ENCODE assay signal across 19 cellular contexts in the genomic region with DNA sequence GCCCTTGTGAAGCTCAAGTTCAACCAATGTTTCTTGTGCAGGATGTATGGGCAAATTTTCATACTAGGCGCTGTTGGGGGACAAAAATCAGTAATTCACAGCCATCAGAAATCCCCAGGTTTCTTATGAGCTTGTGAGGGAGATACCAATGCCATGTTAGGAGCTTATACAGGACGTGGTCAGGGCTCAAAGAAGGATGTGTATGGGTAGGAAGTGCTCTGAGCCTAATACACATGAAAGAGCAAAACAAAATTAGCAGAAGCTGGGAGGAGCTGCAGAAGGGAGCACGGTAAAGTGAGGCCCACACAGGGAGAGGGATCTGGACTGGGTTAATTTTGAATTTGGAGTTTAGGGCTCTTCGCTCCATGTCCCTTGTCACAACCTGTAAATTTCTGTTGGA.
A peak's percentile ranks its signal among the peaks of the same experiment; 100 is the strongest.
DNase-seq lines count a peak whose midpoint lies in the region; ATAC-seq and TF ChIP-seq lines count a peak whose summit lies in the region.
"Had no signal": no experiment of that assay in that cellular context is flagged by ENCODE, and none has a peak within 500 bp of the region (broad histone marks: within the 10 kb centered on the region; RNA-seq: fewer than 3 reads in every experiment).

No MANE protein-coding gene starts in this region.

- no peak overlapping the region for H3K23ac ChIP-seq in neuronal stem cell (ENCODE audit: low read depth, low read length, poor library complexity)

- CTCF ChIA-PET in activated naive CD4-positive, alpha-beta T cell treated with anti-CD3 and anti-CD28 coated beads, Interleukin-2, amount 10 ng/mL, durations not matched to agents 7 days and 5 days (lab: Charles Lee) = interaction anchor here (0.6 to 1.3 kb wide), 2 partner anchors 35 to 126 kb away, joined by 3 read pairs; no protein-coding TSS in a partner anchor
- CTCF ChIA-PET in CD8-positive, alpha-beta T cell (lab: Charles Lee) = no interaction called here
- CTCF ChIA-PET in T-cell (lab: Charles Lee) = interaction anchor here (0.5 to 0.6 kb wide), 2 partner anchors 154 to 1513 kb away, joined by 4 to 6 read pairs; no protein-coding TSS in a partner anchor

- no peak overlapping the region for H2BK15ac ChIP-seq in neuronal stem cell (ENCODE audit: low read length)

- H3K9me3 Mint-ChIP-seq in activated naive CD4-positive, alpha-beta T cell treated with anti-CD3 and anti-CD28 coated beads, Interleukin-2, amount 10 ng/mL, durations not matched to agents 7 days and 5 days = no peaks in the 10 kb centered on the region
- no peaks in the 10 kb centered on the region for H3K9me3 Mint-ChIP-seq in CD8-positive, alpha-beta T cell
- no peaks in the 10 kb centered on the region for H3K9me3 Mint-ChIP-seq in T-cell
- H3K9me3 Mint-ChIP-seq: CD8-positive, alpha-beta memory T cell; GM23338 had no signal

- peaks cover 10% of the 10 kb centered on the region for H3K36me3 Mint-ChIP-seq in activated naive CD4-positive, alpha-beta T cell treated with anti-CD3 and anti-CD28 coated beads, Interleukin-2, amount 10 ng/mL, durations not matched to agents 7 days and 5 days
- no peaks in the 10 kb centered on the region for H3K36me3 Mint-ChIP-seq in CD8-positive, alpha-beta T cell
- no peaks in the 10 kb centered on the region for H3K36me3 Mint-ChIP-seq in T-cell

- no peak overlapping the region for H3K18ac ChIP-seq in neuronal stem cell (ENCODE audit: low read length)

- no peak overlapping the region for H3K14ac ChIP-seq in neuronal stem cell (ENCODE audit: low read length)

- no peak overlapping the region for H3K4me2 ChIP-seq in neuronal stem cell (ENCODE audit: insufficient read depth, low read length, poor library complexity, severe bottlenecking)
- H3K4me2 ChIP-seq: GM23338 had no signal

- peak overlapping the region; percentile 67 for H2AK5ac ChIP-seq in neuronal stem cell (ENCODE audit: low read depth, low read length)

- no peak overlapping the region for H4K91ac ChIP-seq in neuronal stem cell (ENCODE audit: low read depth, low read length, poor library complexity)

- peaks cover 6% of the 10 kb centered on the region for H3K27me3 Mint-ChIP-seq in activated naive CD4-positive, alpha-beta T cell treated with anti-CD3 and anti-CD28 coated beads, Interleukin-2, amount 10 ng/mL, durations not matched to agents 7 days and 5 days
- H3K27me3 Mint-ChIP-seq in CD8-positive, alpha-beta T cell (ENCODE audit: low read depth) = peaks cover 5% of the 10 kb centered on the region
- H3K27me3 Mint-ChIP-seq in T-cell = no peaks in the 10 kb centered on the region

- H3K4ac ChIP-seq in neuronal stem cell (ENCODE audit: low read length) = no peak overlapping the region

- intact Hi-C loops in CD8-positive, alpha-beta T cell (cut with DNase I, micrococcal nuclease) = no loop called here

- H3K4me3 ChIP-seq in CD8-positive, alpha-beta T cell (ENCODE audit: low read depth, low read length) = peak overlapping the region; percentile 12
- no peak overlapping the region for H3K4me3 ChIP-seq in neuronal stem cell (ENCODE audit: low read length in 2 of 2)
- H3K4me3 ChIP-seq: GM12878, GM23338, K562 had no signal

- POLR2A ChIA-PET in CD8-positive, alpha-beta T cell (lab: Charles Lee) = interaction anchor here (0.7 to 2.4 kb wide), 2 partner anchors 10 to 14 kb away, joined by 3 to 8 read pairs; no protein-coding TSS in a partner anchor
- POLR2A ChIA-PET in T-cell (lab: Charles Lee) = interaction anchor here (0.6 to 1.2 kb wide), 3 partner anchors 11 to 371 kb away, joined by 3 to 4 read pairs (median 3); no protein-coding TSS in a partner anchor

- no peak overlapping the region for H2AFZ ChIP-seq in neuronal stem cell (ENCODE audit: low read length)
- H2AFZ ChIP-seq: GM23338 had no signal

- no peaks in the 10 kb centered on the region for H3K36me3 ChIP-seq in CD8-positive, alpha-beta T cell (ENCODE audit: insufficient read depth, low read length)
- H3K36me3 ChIP-seq in neuronal stem cell (replicated peaks in 1 of 2; ENCODE audit: control insufficient read depth in 2 of 2, insufficient read depth in 2 of 2, low read length in 2 of 2) = no peaks in the 10 kb centered on the region

- peaks cover 80% of the 10 kb centered on the region for H3K4me1 Mint-ChIP-seq in activated naive CD4-positive, alpha-beta T cell treated with anti-CD3 and anti-CD28 coated beads, Interleukin-2, amount 10 ng/mL, durations not matched to agents 7 days and 5 days
- peaks cover 23% of the 10 kb centered on the region for H3K4me1 Mint-ChIP-seq in CD8-positive, alpha-beta T cell (ENCODE audit: low read depth)
- peaks cover 72 to 89% (median 74%) of the 10 kb centered on the region in 3 donors for H3K4me1 Mint-ChIP-seq in T-cell

- H3K4me1 ChIP-seq in CD8-positive, alpha-beta T cell (ENCODE audit: insufficient read depth, low read length) = peaks cover 12% of the 10 kb centered on the region
- H3K4me1 ChIP-seq in neuronal stem cell (ENCODE audit: control insufficient read depth in 2 of 2, insufficient read depth in 1 of 2, low read depth in 1 of 2, low read length in 2 of 2) = peaks cover 7 to 18% of the 10 kb centered on the region in 2 donors

- H2BK12ac ChIP-seq in neuronal stem cell (ENCODE audit: low read length) = no peak overlapping the region

- H3K9ac ChIP-seq in neuronal stem cell (ENCODE audit: low read depth, low read length, poor library complexity) = no peak overlapping the region

- H3K27ac ChIP-seq in CD8-positive, alpha-beta T cell (ENCODE audit: low read depth, low read length) = no peak overlapping the region
- H3K27ac ChIP-seq in neuronal stem cell (replicated peaks; ENCODE audit: low read length) = no peak overlapping the region

- no peaks in the 10 kb centered on the region for H3K27me3 ChIP-seq in CD8-positive, alpha-beta T cell (ENCODE audit: insufficient read depth, low read length)
- no peaks in the 10 kb centered on the region for H3K27me3 ChIP-seq in neuronal stem cell (ENCODE audit: control insufficient read depth in 3 of 3, insufficient read depth in 3 of 3, low read depth in 1 of 3, low read length in 3 of 3)

- H3K9me3 ChIP-seq in CD8-positive, alpha-beta T cell (ENCODE audit: low read length) = no peaks in the 10 kb centered on the region
- H3K9me3 ChIP-seq in neuronal stem cell (replicated peaks in 1 of 2; ENCODE audit: control insufficient read depth in 2 of 2, insufficient read depth in 1 of 2, low read depth in 1 of 2, low read length in 2 of 2) = no peaks in the 10 kb centered on the region

- WGBS in neuronal stem cell (ENCODE audit: extremely low coverage in 2 of 2, insufficient read length in 2 of 2, insufficient replicate concordance in 1 of 2), 2 donors = no CpG with 5 or more reads among the region's 4 CpGs

- peak overlapping the region; percentile 65 for H3K27ac Mint-ChIP-seq in activated naive CD4-positive, alpha-beta T cell treated with anti-CD3 and anti-CD28 coated beads, Interleukin-2, amount 10 ng/mL, durations not matched to agents 7 days and 5 days
- no peak overlapping the region for H3K27ac Mint-ChIP-seq in CD8-positive, alpha-beta T cell
- H3K27ac Mint-ChIP-seq in T-cell = peak overlapping the region; percentile 92 to 93
- H3K27ac Mint-ChIP-seq: GM23338 had no signal

- no peak for ATAC-seq in CD8-positive, alpha-beta T cell
- ATAC-seq in T-cell (replicated peaks in 1 of 4) (peak in 3 of 4 experiments; percentile 69 to 75 (median 71)), HG02981 (IDR thresholded peaks at IDR 0.05; ENCODE audit: unreplicated experiment) (no peak), GM19351 (IDR thresholded peaks at IDR 0.05; ENCODE audit: unreplicated experiment) (no peak)
- ATAC-seq: GM12878, GM23338, HCT116, K562 had no signal

- TF ChIP-seq CTCF in CD8-positive, alpha-beta T cell (IDR thresholded peaks at IDR 0.05) = no peak

- no peak overlapping the region for H4K8ac ChIP-seq in neuronal stem cell (ENCODE audit: low read depth, low read length)

- H3K4me3 Mint-ChIP-seq in activated naive CD4-positive, alpha-beta T cell treated with anti-CD3 and anti-CD28 coated beads, Interleukin-2, amount 10 ng/mL, durations not matched to agents 7 days and 5 days = peak overlapping the region; percentile 5
- H3K4me3 Mint-ChIP-seq in CD8-positive, alpha-beta T cell = no peak overlapping the region
- peak overlapping the region in 2 of 3 donors; percentile 10 to 69 for H3K4me3 Mint-ChIP-seq in T-cell
- H3K4me3 Mint-ChIP-seq: GM23338 had no signal

- H2BK120ac ChIP-seq in neuronal stem cell (ENCODE audit: low read depth, low read length) = no peak overlapping the region

- peak; percentile 34 for DNase-seq in activated naive CD4-positive, alpha-beta T cell treated with anti-CD3 and anti-CD28 coated beads, Interleukin-2, amount 10 ng/mL, durations not matched to agents 7 days and 5 days
- DNase-seq in activated naive CD4-positive, alpha-beta T cell (lab: John Stamatoyannopoulos, UW) = no peak
- DNase-seq in CD8-positive, alpha-beta T cell = no peak
- DNase-seq in T-cell (no peak), neuronal stem cell (ENCODE audit: low spot score) (no peak), hepatic stellate cell (ENCODE audit: low spot score) (no peak)
- DNase-seq: CD8-positive, alpha-beta memory T cell; DND-41; NCI-H1048; NCI-H1436 treated with DMSO at 0.1 percent for 48 hours; NCI-H2081; NCI-H510A treated with DMSO at 0.1 percent for 48 hours; NCI-H82 had no signal

- no peak overlapping the region for H2BK5ac ChIP-seq in neuronal stem cell (ENCODE audit: low read length)

- H3K79me1 ChIP-seq in neuronal stem cell (ENCODE audit: low read depth, low read length) = no peaks in the 10 kb centered on the region

Comparison
In these comparisons a context has a peak if more than half of its experiments do, and no peak if none do; other contexts are left out.
1. ATAC-seq: peak in T-cell (3 of 4); none in CD8-positive, alpha-beta T cell (single experiment), HG02981 (single experiment) and GM19351 (single experiment).